In the genomic region with DNA sequence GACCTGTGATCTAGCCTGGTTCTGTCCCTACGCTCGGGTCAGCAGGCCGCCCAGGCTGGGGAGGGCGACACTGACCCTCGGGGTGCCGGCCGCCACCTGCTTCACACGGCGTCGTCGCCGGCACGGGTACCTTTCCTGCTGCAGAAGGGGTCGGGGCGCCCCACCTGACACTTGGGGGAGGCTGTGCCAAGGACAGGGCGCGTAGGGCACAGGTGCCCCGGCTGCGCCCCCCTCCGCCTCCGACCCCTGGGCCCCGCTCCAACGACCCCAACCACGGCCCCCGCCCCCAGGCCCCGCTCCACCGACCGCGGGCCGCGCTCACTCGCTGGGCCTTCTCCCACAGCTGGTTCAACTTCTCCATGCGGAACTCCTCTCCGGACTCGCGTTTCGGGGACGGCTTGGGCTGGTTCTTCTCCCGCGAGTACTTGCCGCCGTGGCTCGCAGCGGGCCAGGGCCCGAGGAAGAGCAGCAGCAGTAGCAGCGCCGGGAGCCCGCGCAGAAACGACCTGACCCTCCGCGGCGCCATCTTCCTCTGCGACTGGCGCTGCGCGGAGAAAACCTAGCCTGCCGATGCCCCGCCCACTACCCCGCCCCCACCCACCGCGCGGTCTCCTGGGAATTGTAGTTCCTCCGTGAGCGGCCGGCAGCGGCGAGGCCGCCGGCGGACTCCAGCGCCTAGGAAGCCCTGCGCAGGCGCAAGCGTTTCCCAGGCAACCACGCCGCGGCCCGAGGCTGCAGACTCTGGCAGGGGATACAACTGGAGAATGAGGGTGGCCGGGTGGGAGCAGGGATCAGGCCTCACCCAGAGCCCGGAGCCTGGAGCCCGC, we compare ENCODE assay signal across 8 cellular contexts. TPM values are rescaled to one million over a fixed set of nuclear protein-coding genes. Genes with fewer than 3 reads are reported as not detected.
A peak's percentile ranks its signal among the peaks of the same experiment; 100 is the strongest.
DNase-seq lines count a peak whose midpoint lies in the region; ATAC-seq and TF ChIP-seq lines count a peak whose summit lies in the region.

A gene with protein sequence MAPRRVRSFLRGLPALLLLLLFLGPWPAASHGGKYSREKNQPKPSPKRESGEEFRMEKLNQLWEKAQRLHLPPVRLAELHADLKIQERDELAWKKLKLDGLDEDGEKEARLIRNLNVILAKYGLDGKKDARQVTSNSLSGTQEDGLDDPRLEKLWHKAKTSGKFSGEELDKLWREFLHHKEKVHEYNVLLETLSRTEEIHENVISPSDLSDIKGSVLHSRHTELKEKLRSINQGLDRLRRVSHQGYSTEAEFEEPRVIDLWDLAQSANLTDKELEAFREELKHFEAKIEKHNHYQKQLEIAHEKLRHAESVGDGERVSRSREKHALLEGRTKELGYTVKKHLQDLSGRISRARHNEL (minus strand): TSS at position 536 of the 827 bp plus-strand sequence. CDS start 10 bp downstream, at position 526.

- H3K36me3 ChIP-seq in ascending aorta (peaks cover 6 to 16% of the 10 kb centered on the region in 2 donors), rectal smooth muscle tissue (ENCODE audit: control insufficient read depth, insufficient read depth, low read length) (peaks cover 5% of the 10 kb centered on the region), aorta (ENCODE audit: control insufficient read depth in 1 of 2, insufficient read depth in 2 of 2, low read length in 1 of 2) (no peaks in the 10 kb centered on the region)

- in situ Hi-C loops in GM13977 (cut with MboI; ENCODE audit: low pct_unique_long_range_greater_than_20kb, low sequenced_read_pairs, unreplicated experiment): no loop called here

- DNase-seq in GM13977 (ENCODE audit: low spot score): peak; percentile 100
- peak; percentile 63 for DNase-seq in NCI-H187 treated with DMSO at 0.1 percent for 48 hours (lab: John Stamatoyannopoulos, UW)
- DNase-seq in T-helper 2 cell treated with Interferon-gamma antibody and Interleukin-4, amounts not matched to agents 5 μg/mL and 100 μg/mL, for 36 hours (ENCODE audit: low spot score): peak; percentile 89
- peak; percentile 65 to 95 for DNase-seq in ascending aorta (ENCODE audit: low spot score in 2 of 2)
- DNase-seq in hepatic stellate cell (ENCODE audit: low spot score): peak; percentile 100
- peak; percentile 95 to 98 for DNase-seq in aorta

- H3K4me1 ChIP-seq in ascending aorta (peaks cover 3 to 20% of the 10 kb centered on the region in 2 donors), rectal smooth muscle tissue (ENCODE audit: control insufficient read depth, insufficient read depth, low read length) (peaks cover 13% of the 10 kb centered on the region), aorta (ENCODE audit: control insufficient read depth in 1 of 2, insufficient read depth in 2 of 2, low read length in 2 of 2) (no peaks in the 10 kb centered on the region)

- peaks cover 12% of the 10 kb centered on the region for H3K27me3 Mint-ChIP-seq in T-helper 2 cell treated with Interferon-gamma antibody and Interleukin-4, amounts not matched to agents 5 μg/mL and 100 μg/mL, for 36 hours (ENCODE audit: low read depth)

- H3K4me3 Mint-ChIP-seq in T-helper 2 cell treated with Interferon-gamma antibody and Interleukin-4, amounts not matched to agents 5 μg/mL and 100 μg/mL, for 36 hours: peak within 1 kb of the TSS; percentile 100

- intact Hi-C loops in ascending aorta (cut with DNase I): loop anchor here (1.0 to 2.0 kb wide), 5 partner anchors 48 to 423 kb away; a partner anchor contains a TSS
- intact Hi-C loops in aorta (cut with DNase I): loop anchor here in 1 of 2 donors (5.0 kb wide), 1 partner anchor 45 kb away; no protein-coding TSS in a partner anchor

- TF ChIP-seq CTCF in GM13977 (IDR thresholded peaks at IDR 0.05; ENCODE audit: extremely low read depth, insufficient read depth, missing control alignments) (no peak), ascending aorta (IDR thresholded peaks at IDR 0.05) (no peak)

- peak within 1 kb of the TSS; percentile 42 for H3K9ac ChIP-seq in rectal smooth muscle tissue (ENCODE audit: low read length)

- peak; percentile 83 for ATAC-seq in HG02870 (IDR thresholded peaks at IDR 0.05; ENCODE audit: unreplicated experiment)
- ATAC-seq in aorta (ENCODE audit: low FRiP score): peak; percentile 97

- WGBS in aorta, 2 donors: 1% methylated on average over 80 to 82 of the region's 82 CpGs

- H3K27me3 ChIP-seq in ascending aorta (no peaks in the 10 kb centered on the region), rectal smooth muscle tissue (ENCODE audit: control insufficient read depth, insufficient read depth, low read length) (no peaks in the 10 kb centered on the region), aorta (ENCODE audit: control insufficient read depth in 1 of 2, insufficient read depth in 2 of 2, low read length in 1 of 2) (no peaks in the 10 kb centered on the region)

- H3K4me1 Mint-ChIP-seq in T-helper 2 cell treated with Interferon-gamma antibody and Interleukin-4, amounts not matched to agents 5 μg/mL and 100 μg/mL, for 36 hours (ENCODE audit: low read depth): peaks cover 11% of the 10 kb centered on the region

- no peaks in the 10 kb centered on the region for H3K9me3 Mint-ChIP-seq in T-helper 2 cell treated with Interferon-gamma antibody and Interleukin-4, amounts not matched to agents 5 μg/mL and 100 μg/mL, for 36 hours

- peak within 1 kb of the TSS; percentile 96 for H3K27ac Mint-ChIP-seq in T-helper 2 cell treated with Interferon-gamma antibody and Interleukin-4, amounts not matched to agents 5 μg/mL and 100 μg/mL, for 36 hours

- H3K9me3 ChIP-seq in ascending aorta (no peaks in the 10 kb centered on the region), aorta (ENCODE audit: control insufficient read depth, low read length) (no peaks in the 10 kb centered on the region)

- H3K27ac ChIP-seq in ascending aorta (peak within 1 kb of the TSS; percentile 72 to 76), rectal smooth muscle tissue (ENCODE audit: low read depth, low read length) (peak within 1 kb of the TSS; percentile 77), aorta (ENCODE audit: low read depth in 1 of 2, low read length in 2 of 2) (peak within 1 kb of the TSS in 1 of 2 donors; percentile 41)

- H3K4me3 ChIP-seq in ascending aorta: peak within 1 kb of the TSS; percentile 96 to 99
- H3K4me3 ChIP-seq in rectal smooth muscle tissue (ENCODE audit: low read length): peak within 1 kb of the TSS; percentile 80
- peak within 1 kb of the TSS; percentile 91 to 98 for H3K4me3 ChIP-seq in aorta (ENCODE audit: low read length in 2 of 2)

- peaks cover 2% of the 10 kb centered on the region for H3K36me3 Mint-ChIP-seq in T-helper 2 cell treated with Interferon-gamma antibody and Interleukin-4, amounts not matched to agents 5 μg/mL and 100 μg/mL, for 36 hours (ENCODE audit: low read depth)

RNA-seq across cellular contexts. Expression of the gene that starts here (rescaled TPM):
- total RNA-seq in ascending aorta: 172 TPM
- 100 to 1,000 TPM; 128 to 136 TPM for total RNA-seq in aorta
- 100 to 1,000 TPM in 1 of 2 donors, 10 to 100 TPM in 1; 95.4 to 196 TPM for polyA plus RNA-seq in aorta
